In the genomic region with DNA sequence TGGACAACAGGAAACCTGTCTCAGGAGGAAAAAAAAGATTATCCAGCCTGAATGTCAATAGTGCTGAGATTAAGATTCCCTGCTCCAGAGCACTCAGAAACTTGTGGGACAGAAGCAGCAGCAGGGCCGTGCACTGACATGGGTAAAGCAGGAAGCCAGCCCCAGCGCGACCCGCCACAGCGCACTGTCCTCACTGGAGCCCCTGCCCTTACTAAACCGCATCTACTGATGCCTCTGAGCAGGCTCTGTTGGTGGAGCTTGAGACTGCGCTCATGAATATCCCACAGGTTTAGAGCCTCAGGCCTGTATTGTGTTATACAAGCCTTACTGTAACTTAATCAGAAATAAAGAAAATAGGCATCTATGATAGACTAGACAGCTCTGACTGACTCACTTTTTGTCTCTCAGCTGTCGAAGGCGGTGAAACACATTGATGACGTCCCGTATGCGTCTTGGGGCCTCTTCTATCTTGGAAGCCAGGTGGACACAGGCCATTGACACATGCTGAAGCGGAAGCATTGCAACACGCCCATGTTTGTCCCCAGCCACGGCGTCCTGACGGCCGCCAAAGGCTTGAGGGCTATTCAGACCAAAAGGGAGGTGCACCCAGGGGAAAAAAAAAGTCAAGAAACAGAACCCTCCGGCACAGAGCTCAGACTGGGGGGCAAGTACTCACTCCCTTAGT, we compare ENCODE assay signal across 8 cellular contexts. TPM values are rescaled to one million over a fixed set of nuclear protein-coding genes. Genes with fewer than 3 reads are reported as not detected.
DNase-seq lines count a peak whose midpoint lies in the region; ATAC-seq, FAIRE-seq and TF ChIP-seq lines count a peak whose summit lies in the region.

No MANE protein-coding gene starts in this region.

- H3K4me2 ChIP-seq in HepG2 (ENCODE audit: low read depth, low read length), result peak overlapping the region; percentile 85

- H4K20me1 ChIP-seq in HepG2 (ENCODE audit: insufficient read depth, low read length), result peaks cover 17% of the 10 kb centered on the region

- H3K9me3 ChIP-seq in HepG2 (ENCODE audit: low read length), result no peaks in the 10 kb centered on the region

- POLR2A ChIA-PET in activated naive CD8-positive, alpha-beta T cell treated with anti-CD3 and anti-CD28 coated beads, Interleukin-2, amount 10 ng/mL, durations not matched to agents 7 days and 5 days (lab: Charles Lee), result interaction anchor here (1.3 to 2.3 kb wide), 4 partner anchors 8 to 26 kb away, joined by 3 to 23 read pairs (median 7); a partner anchor contains a TSS
- POLR2A ChIA-PET in HepG2 (lab: Yijun Ruan, JAX), result interaction anchor here (1.1 to 12.4 kb wide), 6 partner anchors 10 to 107 kb away, joined by 3 to 355 read pairs (median 21); a partner anchor contains a TSS

- peak overlapping the region; percentile 93 for H3K27ac Mint-ChIP-seq in stimulated activated naive CD8-positive, alpha-beta T cell treated with anti-CD3 and anti-CD28 coated beads, Interleukin-15, Interleukin-2, amounts not matched to agents 100 ng/mL and 50 ng/mL, for 24 hours
- H3K27ac Mint-ChIP-seq in activated naive CD8-positive, alpha-beta T cell treated with anti-CD3 and anti-CD28 coated beads, Interleukin-2, amount 10 ng/mL, durations not matched to agents 7 days and 5 days, result peak overlapping the region; percentile 80

- H3K79me2 ChIP-seq in HepG2 (ENCODE audit: insufficient read depth, low read length), result peaks cover 51% of the 10 kb centered on the region

- in situ Hi-C loops in HepG2 (cut with HindIII; ENCODE audit: extremely low pct_ligation_motif_present, low pct_unique_long_range_greater_than_20kb), result no loop called here

- H3K4me1 ChIP-seq in HepG2 (ENCODE audit: insufficient read depth, low read length) (peaks cover 45% of the 10 kb centered on the region), urinary bladder (ENCODE audit: insufficient read depth) (no peaks in the 10 kb centered on the region)

- H3K9me3 Mint-ChIP-seq in stimulated activated naive CD8-positive, alpha-beta T cell treated with anti-CD3 and anti-CD28 coated beads, Interleukin-15, Interleukin-2, amounts not matched to agents 100 ng/mL and 50 ng/mL, for 24 hours, result no peaks in the 10 kb centered on the region
- H3K9me3 Mint-ChIP-seq in activated naive CD8-positive, alpha-beta T cell treated with anti-CD3 and anti-CD28 coated beads, Interleukin-2, amount 10 ng/mL, durations not matched to agents 7 days and 5 days, result no peaks in the 10 kb centered on the region

- H3K36me3 Mint-ChIP-seq in stimulated activated naive CD8-positive, alpha-beta T cell treated with anti-CD3 and anti-CD28 coated beads, Interleukin-15, Interleukin-2, amounts not matched to agents 100 ng/mL and 50 ng/mL, for 24 hours (ENCODE audit: low read depth), result peaks cover 76% of the 10 kb centered on the region
- peaks cover 20% of the 10 kb centered on the region for H3K36me3 Mint-ChIP-seq in activated naive CD8-positive, alpha-beta T cell treated with anti-CD3 and anti-CD28 coated beads, Interleukin-2, amount 10 ng/mL, durations not matched to agents 7 days and 5 days

- H2AFZ ChIP-seq in HepG2 (ENCODE audit: low read length), result no peak overlapping the region

- no peaks in the 10 kb centered on the region for H3K27me3 Mint-ChIP-seq in stimulated activated naive CD8-positive, alpha-beta T cell treated with anti-CD3 and anti-CD28 coated beads, Interleukin-15, Interleukin-2, amounts not matched to agents 100 ng/mL and 50 ng/mL, for 24 hours
- H3K27me3 Mint-ChIP-seq in activated naive CD8-positive, alpha-beta T cell treated with anti-CD3 and anti-CD28 coated beads, Interleukin-2, amount 10 ng/mL, durations not matched to agents 7 days and 5 days, result no peaks in the 10 kb centered on the region

- no peak for DNase-seq in stimulated activated naive CD8-positive, alpha-beta T cell treated with anti-CD3 and anti-CD28 coated beads, Interleukin-15, Interleukin-2, amounts not matched to agents 100 U/mL and 50 U/mL, for 24 hours
- DNase-seq in activated naive CD8-positive, alpha-beta T cell treated with anti-CD3 and anti-CD28 coated beads, Interleukin-2, amount 10 ng/mL, durations not matched to agents 7 days and 5 days, result no peak
- DNase-seq in HepG2 (ENCODE audit: low spot score), result peak; percentile 39
- DNase-seq in AG20443 (ENCODE audit: low spot score), result no peak
- DNase-seq in NCI-H1417 (lab: John Stamatoyannopoulos, UW), result no peak
- DNase-seq in effector CD8-positive, alpha-beta T cell (lab: John Stamatoyannopoulos, UW), result no peak

- no peak for ATAC-seq in stimulated activated naive CD8-positive, alpha-beta T cell treated with anti-CD3 and anti-CD28 coated beads, Interleukin-15, Interleukin-2, amounts not matched to agents 100 U/mL and 50 U/mL, for 24 hours
- no peak for ATAC-seq in activated naive CD8-positive, alpha-beta T cell treated with anti-CD3 and anti-CD28 coated beads, Interleukin-2, amount 10 ng/mL, durations not matched to agents 7 days and 5 days (ENCODE audit: low read depth)
- ATAC-seq in HepG2, result no peak

- H3K27me3 ChIP-seq in HepG2 (ENCODE audit: control insufficient read depth in 1 of 2, insufficient read depth in 2 of 2, low read length in 2 of 2), result no peaks in the 10 kb centered on the region

- TF ChIP-seq CTCF in HepG2 (CRISPR knock-in tag; IDR thresholded peaks at IDR 0.05), result no peak

- TF ChIP-seq EP300 in HepG2 (IDR thresholded peaks at IDR 0.05; ENCODE audit: low read depth in 2 of 2, low read length in 2 of 2) (no peak), HepG2 (CRISPR knock-in tag; IDR thresholded peaks at IDR 0.05; ENCODE audit: borderline replicate concordance) (no peak)

- H3K4me3 ChIP-seq in HepG2 (replicated peaks in 1 of 3; ENCODE audit: insufficient read depth in 1 of 3, low read depth in 2 of 3, low read length in 3 of 3), result peak overlapping the region; percentile 75 to 95 (median 93)
- peak overlapping the region; percentile 97 for H3K4me3 ChIP-seq in urinary bladder (ENCODE audit: low read depth, low read length)

- no peak for FAIRE-seq in HepG2 (lab: Jason Lieb, UNC)

- peak overlapping the region; percentile 82 for H3K27ac ChIP-seq in HepG2 (ENCODE audit: extremely low read length, insufficient read depth, low read length)
- no peak overlapping the region for H3K27ac ChIP-seq in urinary bladder (ENCODE audit: low read depth)

- peak overlapping the region; percentile 98 for H3K9ac ChIP-seq in HepG2 (ENCODE audit: insufficient read depth, low read depth, low read length)

- BruUV-seq in HepG2 (replicated peaks; lab: Mats Ljungman, UMichigan), result TSS peak; percentile 60

- TF ChIP-seq POLR2A in HepG2 (IDR thresholded peaks at IDR 0.05; ENCODE audit: insufficient read depth in 1 of 2, low read depth in 2 of 2, low read length in 2 of 2), result no peak

- H3K4me3 Mint-ChIP-seq in stimulated activated naive CD8-positive, alpha-beta T cell treated with anti-CD3 and anti-CD28 coated beads, Interleukin-15, Interleukin-2, amounts not matched to agents 100 ng/mL and 50 ng/mL, for 24 hours, result peak overlapping the region; percentile 95
- H3K4me3 Mint-ChIP-seq in activated naive CD8-positive, alpha-beta T cell treated with anti-CD3 and anti-CD28 coated beads, Interleukin-2, amount 10 ng/mL, durations not matched to agents 7 days and 5 days, result peak overlapping the region; percentile 89

- H3K4me1 Mint-ChIP-seq in stimulated activated naive CD8-positive, alpha-beta T cell treated with anti-CD3 and anti-CD28 coated beads, Interleukin-15, Interleukin-2, amounts not matched to agents 100 ng/mL and 50 ng/mL, for 24 hours (ENCODE audit: low read depth), result peaks cover 59% of the 10 kb centered on the region
- peaks cover 24% of the 10 kb centered on the region for H3K4me1 Mint-ChIP-seq in activated naive CD8-positive, alpha-beta T cell treated with anti-CD3 and anti-CD28 coated beads, Interleukin-2, amount 10 ng/mL, durations not matched to agents 7 days and 5 days

- CTCF ChIA-PET in HepG2 (lab: Yijun Ruan, JAX; ENCODE audit: low intra/inter-chr PET ratio, low total read pairs), result no interaction called here

- intact Hi-C loops in HepG2 (cut with micrococcal nuclease; ENCODE audit: unreplicated experiment), result loop anchor here (2.0 kb wide), 1 partner anchor 21 kb away; no protein-coding TSS in a partner anchor

- H3K36me3 ChIP-seq in HepG2 (replicated peaks in 1 of 2; ENCODE audit: control insufficient read depth in 1 of 2, insufficient read depth in 2 of 2, low read length in 2 of 2), result peaks cover 20 to 55% of the 10 kb centered on the region in 2 experiments
- H3K36me3 ChIP-seq in urinary bladder (ENCODE audit: insufficient read depth), result peaks cover 5% of the 10 kb centered on the region

- 37% methylated on average over 18 of the region's 19 CpGs for WGBS in HepG2 (ENCODE audit: low lambda C conversion rate)
- WGBS in urinary bladder, result 55% methylated on average over 19 of the region's 19 CpGs

- TF ChIP-seq RAD21 in HepG2 (CRISPR knock-in tag; IDR thresholded peaks at IDR 0.05), result no peak

RNA-seq across cellular contexts. Expression of a gene that starts 1.2 kb away (rescaled TPM):
- total RNA-seq in activated naive CD8-positive, alpha-beta T cell treated with anti-CD3 and anti-CD28 coated beads, Interleukin-2, amount 10 ng/mL, durations not matched to agents 7 days and 5 days, result 100 to 1,000 TPM; 201 to 211 TPM
- total RNA-seq in HepG2 (2016; rRNA removed; fragmentation: Illumina TruSeq; extraction: Trizol), result 19.6 and 105 TPM in 2 replicates
- 23.1 and 23.2 TPM in 2 replicates for total RNA-seq in HepG2 (2016; cell fraction: cytosol; rRNA removed; fragmentation: Illumina TruSeq; extraction: Trizol; ENCODE audit: low read depth)
- total RNA-seq in HepG2 (2016; cell fraction: insoluble cytoplasmic fraction; rRNA removed; fragmentation: Illumina TruSeq; extraction: Trizol), result 18.4 and 112 TPM in 2 replicates
- total RNA-seq in HepG2 (2016; cell fraction: membrane; rRNA removed; fragmentation: Illumina TruSeq; extraction: Trizol), result 21.7 and 25.3 TPM in 2 replicates
- 252 and 278 TPM in 2 replicates for total RNA-seq in HepG2 (2016; cell fraction: nucleus; rRNA removed; fragmentation: Illumina TruSeq; extraction: Trizol)
- polyA plus RNA-seq in HepG2 (2011; rRNA removed), result 340 and 452 TPM in 2 replicates
- polyA plus RNA-seq in HepG2 (2011; cell fraction: cytosol; rRNA removed), result 47.9 and 55.8 TPM in 2 replicates
- 3,874 and 4,178 TPM in 2 replicates for polyA plus RNA-seq in HepG2 (2011; cell fraction: nucleus; rRNA removed)
- polyA plus RNA-seq in HepG2 (2012), result 208 and 270 TPM in 2 replicates
- polyA plus RNA-seq in HepG2 (2016; cell fraction: cytosol; fragmentation: Illumina TruSeq; extraction: Trizol; ENCODE audit: low read depth), result 4.2 TPM in 2 replicates
- 20.7 and 27.8 TPM in 2 replicates for polyA plus RNA-seq in HepG2 (2016; cell fraction: insoluble cytoplasmic fraction; fragmentation: Illumina TruSeq; extraction: Trizol; ENCODE audit: low read depth)
- polyA plus RNA-seq in HepG2 (2016; cell fraction: membrane; fragmentation: Illumina TruSeq; extraction: Trizol; ENCODE audit: low read depth), result 9.4 TPM in 2 replicates
- polyA plus RNA-seq in HepG2 (2016; cell fraction: nucleus; fragmentation: Illumina TruSeq; extraction: Trizol; ENCODE audit: insufficient read depth, low read depth), result 821 and 868 TPM in 2 replicates
- polyA minus RNA-seq in HepG2 (2011; rRNA and poly(A)+ RNA removed; ENCODE audit: low replicate concordance), result 74.3 and 99.2 TPM in 2 replicates
- polyA minus RNA-seq in HepG2 (2011; cell fraction: cytosol; rRNA and poly(A)+ RNA removed), result 17.2 and 18.4 TPM in 2 replicates
- 560 and 630 TPM in 2 replicates for polyA minus RNA-seq in HepG2 (2011; cell fraction: nucleus; rRNA and poly(A)+ RNA removed)
- total RNA-seq in urinary bladder, result 226 TPM
- 146 TPM for polyA plus RNA-seq in urinary bladder

RNA-seq across cellular contexts. Expression of a gene that starts 9.1 kb away (rescaled TPM):
- 100 to 1,000 TPM in 1 of 2 experiments, 10 to 100 TPM in 1; 98.6 to 101 TPM for total RNA-seq in activated naive CD8-positive, alpha-beta T cell treated with anti-CD3 and anti-CD28 coated beads, Interleukin-2, amount 10 ng/mL, durations not matched to agents 7 days and 5 days
- total RNA-seq in HepG2 (2016; rRNA removed; fragmentation: Illumina TruSeq; extraction: Trizol) (127 and 175 TPM in 2 replicates), urinary bladder (55.1 TPM)
- 95.7 and 120 TPM in 2 replicates for total RNA-seq in HepG2 (2016; cell fraction: cytosol; rRNA removed; fragmentation: Illumina TruSeq; extraction: Trizol; ENCODE audit: low read depth)
- 134 and 183 TPM in 2 replicates for total RNA-seq in HepG2 (2016; cell fraction: insoluble cytoplasmic fraction; rRNA removed; fragmentation: Illumina TruSeq; extraction: Trizol)
- total RNA-seq in HepG2 (2016; cell fraction: membrane; rRNA removed; fragmentation: Illumina TruSeq; extraction: Trizol), result 123 and 133 TPM in 2 replicates
- 46.7 and 58.9 TPM in 2 replicates for total RNA-seq in HepG2 (2016; cell fraction: nucleus; rRNA removed; fragmentation: Illumina TruSeq; extraction: Trizol)
- polyA plus RNA-seq in HepG2 (2011; rRNA removed) (59.0 and 59.2 TPM in 2 replicates), urinary bladder (183 TPM)
- polyA plus RNA-seq in HepG2 (2011; cell fraction: cytosol; rRNA removed), result 66.2 and 67.4 TPM in 2 replicates
- polyA plus RNA-seq in HepG2 (2011; cell fraction: nucleus; rRNA removed), result 66.3 and 68.1 TPM in 2 replicates
- polyA plus RNA-seq in HepG2 (2012), result 76.2 and 77.0 TPM in 2 replicates
- 118 and 143 TPM in 2 replicates for polyA plus RNA-seq in HepG2 (2016; cell fraction: cytosol; fragmentation: Illumina TruSeq; extraction: Trizol; ENCODE audit: low read depth)
- 188 and 207 TPM in 2 replicates for polyA plus RNA-seq in HepG2 (2016; cell fraction: insoluble cytoplasmic fraction; fragmentation: Illumina TruSeq; extraction: Trizol; ENCODE audit: low read depth)
- 122 and 127 TPM in 2 replicates for polyA plus RNA-seq in HepG2 (2016; cell fraction: membrane; fragmentation: Illumina TruSeq; extraction: Trizol; ENCODE audit: low read depth)
- 127 and 138 TPM in 2 replicates for polyA plus RNA-seq in HepG2 (2016; cell fraction: nucleus; fragmentation: Illumina TruSeq; extraction: Trizol; ENCODE audit: insufficient read depth, low read depth)
- 58.2 and 96.6 TPM in 2 replicates for polyA minus RNA-seq in HepG2 (2011; rRNA and poly(A)+ RNA removed; ENCODE audit: low replicate concordance)
- polyA minus RNA-seq in HepG2 (2011; cell fraction: cytosol; rRNA and poly(A)+ RNA removed), result 26.2 and 30.6 TPM in 2 replicates
- 29.2 and 39.5 TPM in 2 replicates for polyA minus RNA-seq in HepG2 (2011; cell fraction: nucleus; rRNA and poly(A)+ RNA removed)

RNA-seq across cellular contexts. Expression of a gene that starts 23.0 kb away (rescaled TPM):
- 10 to 100 TPM; 87.3 to 97.1 TPM for total RNA-seq in activated naive CD8-positive, alpha-beta T cell treated with anti-CD3 and anti-CD28 coated beads, Interleukin-2, amount 10 ng/mL, durations not matched to agents 7 days and 5 days
- total RNA-seq in HepG2 (2016; rRNA removed; fragmentation: Illumina TruSeq; extraction: Trizol) (161 and 175 TPM in 2 replicates), urinary bladder (20.7 TPM)
- 241 and 331 TPM in 2 replicates for total RNA-seq in HepG2 (2016; cell fraction: cytosol; rRNA removed; fragmentation: Illumina TruSeq; extraction: Trizol; ENCODE audit: low read depth)
- 166 and 180 TPM in 2 replicates for total RNA-seq in HepG2 (2016; cell fraction: insoluble cytoplasmic fraction; rRNA removed; fragmentation: Illumina TruSeq; extraction: Trizol)
- 203 and 269 TPM in 2 replicates for total RNA-seq in HepG2 (2016; cell fraction: membrane; rRNA removed; fragmentation: Illumina TruSeq; extraction: Trizol)
- 65.3 and 65.7 TPM in 2 replicates for total RNA-seq in HepG2 (2016; cell fraction: nucleus; rRNA removed; fragmentation: Illumina TruSeq; extraction: Trizol)
- polyA plus RNA-seq in HepG2 (2011; rRNA removed) (64.6 and 69.5 TPM in 2 replicates), urinary bladder (158 TPM)
- polyA plus RNA-seq in HepG2 (2011; cell fraction: cytosol; rRNA removed), result 51.1 and 98.6 TPM in 2 replicates
- 63.9 and 74.1 TPM in 2 replicates for polyA plus RNA-seq in HepG2 (2011; cell fraction: nucleus; rRNA removed)
- polyA plus RNA-seq in HepG2 (2012), result 48.0 and 50.3 TPM in 2 replicates
- polyA plus RNA-seq in HepG2 (2016; cell fraction: cytosol; fragmentation: Illumina TruSeq; extraction: Trizol; ENCODE audit: low read depth), result 247 and 325 TPM in 2 replicates
- 159 and 164 TPM in 2 replicates for polyA plus RNA-seq in HepG2 (2016; cell fraction: insoluble cytoplasmic fraction; fragmentation: Illumina TruSeq; extraction: Trizol; ENCODE audit: low read depth)
- polyA plus RNA-seq in HepG2 (2016; cell fraction: membrane; fragmentation: Illumina TruSeq; extraction: Trizol; ENCODE audit: low read depth), result 168 and 213 TPM in 2 replicates
- 120 TPM in 2 replicates for polyA plus RNA-seq in HepG2 (2016; cell fraction: nucleus; fragmentation: Illumina TruSeq; extraction: Trizol; ENCODE audit: insufficient read depth, low read depth)
- polyA minus RNA-seq in HepG2 (2011; rRNA and poly(A)+ RNA removed; ENCODE audit: low replicate concordance), result 15.2 and 21.3 TPM in 2 replicates
- 17.7 and 18.0 TPM in 2 replicates for polyA minus RNA-seq in HepG2 (2011; cell fraction: cytosol; rRNA and poly(A)+ RNA removed)
- 11.1 and 11.9 TPM in 2 replicates for polyA minus RNA-seq in HepG2 (2011; cell fraction: nucleus; rRNA and poly(A)+ RNA removed)

RNA-seq across cellular contexts. Expression of a gene that starts 23.1 kb away (rescaled TPM):
- not detected for total RNA-seq in activated naive CD8-positive, alpha-beta T cell treated with anti-CD3 and anti-CD28 coated beads, Interleukin-2, amount 10 ng/mL, durations not matched to agents 7 days and 5 days
- 28.3 and 30.1 TPM in 2 replicates for total RNA-seq in HepG2 (2016; rRNA removed; fragmentation: Illumina TruSeq; extraction: Trizol)
- total RNA-seq in HepG2 (2016; cell fraction: cytosol; rRNA removed; fragmentation: Illumina TruSeq; extraction: Trizol; ENCODE audit: low read depth), result 5.3 and 5.6 TPM in 2 replicates
- 28.5 and 29.3 TPM in 2 replicates for total RNA-seq in HepG2 (2016; cell fraction: insoluble cytoplasmic fraction; rRNA removed; fragmentation: Illumina TruSeq; extraction: Trizol)
- 16.0 and 16.3 TPM in 2 replicates for total RNA-seq in HepG2 (2016; cell fraction: membrane; rRNA removed; fragmentation: Illumina TruSeq; extraction: Trizol)
- 18.0 and 19.5 TPM in 2 replicates for total RNA-seq in HepG2 (2016; cell fraction: nucleus; rRNA removed; fragmentation: Illumina TruSeq; extraction: Trizol)
- 12.1 and 13.2 TPM in 2 replicates for polyA plus RNA-seq in HepG2 (2011; rRNA removed)
- polyA plus RNA-seq in HepG2 (2011; cell fraction: cytosol; rRNA removed), result 13.0 and 16.9 TPM in 2 replicates
- polyA plus RNA-seq in HepG2 (2011; cell fraction: nucleus; rRNA removed), result 27.8 and 28.7 TPM in 2 replicates
- 7.1 and 8.2 TPM in 2 replicates for polyA plus RNA-seq in HepG2 (2012)
- polyA plus RNA-seq in HepG2 (2016; cell fraction: cytosol; fragmentation: Illumina TruSeq; extraction: Trizol; ENCODE audit: low read depth), result 5.0 TPM in 2 replicates
- 30.0 and 31.6 TPM in 2 replicates for polyA plus RNA-seq in HepG2 (2016; cell fraction: insoluble cytoplasmic fraction; fragmentation: Illumina TruSeq; extraction: Trizol; ENCODE audit: low read depth)
- polyA plus RNA-seq in HepG2 (2016; cell fraction: membrane; fragmentation: Illumina TruSeq; extraction: Trizol; ENCODE audit: low read depth), result 11.4 and 12.1 TPM in 2 replicates
- 45.0 and 48.7 TPM in 2 replicates for polyA plus RNA-seq in HepG2 (2016; cell fraction: nucleus; fragmentation: Illumina TruSeq; extraction: Trizol; ENCODE audit: insufficient read depth, low read depth)
- polyA minus RNA-seq in HepG2 (2011; rRNA and poly(A)+ RNA removed; ENCODE audit: low replicate concordance), result 9.7 TPM in 1 of 2 replicates, not detected in the other
- 5.6 and 6.6 TPM in 2 replicates for polyA minus RNA-seq in HepG2 (2011; cell fraction: cytosol; rRNA and poly(A)+ RNA removed)
- polyA minus RNA-seq in HepG2 (2011; cell fraction: nucleus; rRNA and poly(A)+ RNA removed), result 2.6 and 3.6 TPM in 2 replicates
- 5.8 TPM for total RNA-seq in urinary bladder
- polyA plus RNA-seq in urinary bladder, result 17.7 TPM

RNA-seq across cellular contexts. Expression of a gene that starts 37.5 kb away (rescaled TPM):
- under 1 TPM; 0.36 to 0.85 TPM for total RNA-seq in activated naive CD8-positive, alpha-beta T cell treated with anti-CD3 and anti-CD28 coated beads, Interleukin-2, amount 10 ng/mL, durations not matched to agents 7 days and 5 days
- total RNA-seq in HepG2 (2016; rRNA removed; fragmentation: Illumina TruSeq; extraction: Trizol), result 25.1 and 57.5 TPM in 2 replicates
- 4.5 and 4.7 TPM in 2 replicates for total RNA-seq in HepG2 (2016; cell fraction: cytosol; rRNA removed; fragmentation: Illumina TruSeq; extraction: Trizol; ENCODE audit: low read depth)
- total RNA-seq in HepG2 (2016; cell fraction: insoluble cytoplasmic fraction; rRNA removed; fragmentation: Illumina TruSeq; extraction: Trizol), result 23.6 and 57.6 TPM in 2 replicates
- 12.5 and 16.0 TPM in 2 replicates for total RNA-seq in HepG2 (2016; cell fraction: membrane; rRNA removed; fragmentation: Illumina TruSeq; extraction: Trizol)
- 51.4 and 68.6 TPM in 2 replicates for total RNA-seq in HepG2 (2016; cell fraction: nucleus; rRNA removed; fragmentation: Illumina TruSeq; extraction: Trizol)
- 40.9 and 61.3 TPM in 2 replicates for polyA plus RNA-seq in HepG2 (2011; rRNA removed)
- polyA plus RNA-seq in HepG2 (2011; cell fraction: cytosol; rRNA removed), result 31.3 and 57.3 TPM in 2 replicates
- polyA plus RNA-seq in HepG2 (2011; cell fraction: nucleus; rRNA removed), result 80.8 and 81.7 TPM in 2 replicates
- 28.6 and 31.7 TPM in 2 replicates for polyA plus RNA-seq in HepG2 (2012)
- polyA plus RNA-seq in HepG2 (2016; cell fraction: cytosol; fragmentation: Illumina TruSeq; extraction: Trizol; ENCODE audit: low read depth), result 6.7 and 8.2 TPM in 2 replicates
- 32.1 and 34.9 TPM in 2 replicates for polyA plus RNA-seq in HepG2 (2016; cell fraction: insoluble cytoplasmic fraction; fragmentation: Illumina TruSeq; extraction: Trizol; ENCODE audit: low read depth)
- 16.7 and 17.0 TPM in 2 replicates for polyA plus RNA-seq in HepG2 (2016; cell fraction: membrane; fragmentation: Illumina TruSeq; extraction: Trizol; ENCODE audit: low read depth)
- polyA plus RNA-seq in HepG2 (2016; cell fraction: nucleus; fragmentation: Illumina TruSeq; extraction: Trizol; ENCODE audit: insufficient read depth, low read depth), result 140 and 151 TPM in 2 replicates
- polyA minus RNA-seq in HepG2 (2011; rRNA and poly(A)+ RNA removed; ENCODE audit: low replicate concordance), result 0.05 and 92.8 TPM in 2 replicates
- 48.6 and 49.4 TPM in 2 replicates for polyA minus RNA-seq in HepG2 (2011; cell fraction: cytosol; rRNA and poly(A)+ RNA removed)
- 12.6 and 15.8 TPM in 2 replicates for polyA minus RNA-seq in HepG2 (2011; cell fraction: nucleus; rRNA and poly(A)+ RNA removed)
- total RNA-seq in urinary bladder, result 15.2 TPM
- 214 TPM for polyA plus RNA-seq in urinary bladder
